Comparison of ENCODE assay signal across 1 cellular context in genomic region chr20:38298768-38299288, GRCh38.
A peak's percentile ranks its signal among the peaks of the same experiment; 100 is the strongest.
TF ChIP-seq lines count a peak whose summit lies in the region.

No MANE protein-coding gene starts in this region.

TF ChIP-seq in HepG2, 621 proteins besides CTCF, POLR2A, EP300 and RAD21:
- TF ChIP-seq HES4 (CRISPR knock-in tag; IDR thresholded peaks at IDR 0.05; ENCODE audit: borderline replicate concordance), result 0 out of 2 replicates have a peak, but pooled peaks have one; percentile 29
- TF ChIP-seq, protein P1, sequence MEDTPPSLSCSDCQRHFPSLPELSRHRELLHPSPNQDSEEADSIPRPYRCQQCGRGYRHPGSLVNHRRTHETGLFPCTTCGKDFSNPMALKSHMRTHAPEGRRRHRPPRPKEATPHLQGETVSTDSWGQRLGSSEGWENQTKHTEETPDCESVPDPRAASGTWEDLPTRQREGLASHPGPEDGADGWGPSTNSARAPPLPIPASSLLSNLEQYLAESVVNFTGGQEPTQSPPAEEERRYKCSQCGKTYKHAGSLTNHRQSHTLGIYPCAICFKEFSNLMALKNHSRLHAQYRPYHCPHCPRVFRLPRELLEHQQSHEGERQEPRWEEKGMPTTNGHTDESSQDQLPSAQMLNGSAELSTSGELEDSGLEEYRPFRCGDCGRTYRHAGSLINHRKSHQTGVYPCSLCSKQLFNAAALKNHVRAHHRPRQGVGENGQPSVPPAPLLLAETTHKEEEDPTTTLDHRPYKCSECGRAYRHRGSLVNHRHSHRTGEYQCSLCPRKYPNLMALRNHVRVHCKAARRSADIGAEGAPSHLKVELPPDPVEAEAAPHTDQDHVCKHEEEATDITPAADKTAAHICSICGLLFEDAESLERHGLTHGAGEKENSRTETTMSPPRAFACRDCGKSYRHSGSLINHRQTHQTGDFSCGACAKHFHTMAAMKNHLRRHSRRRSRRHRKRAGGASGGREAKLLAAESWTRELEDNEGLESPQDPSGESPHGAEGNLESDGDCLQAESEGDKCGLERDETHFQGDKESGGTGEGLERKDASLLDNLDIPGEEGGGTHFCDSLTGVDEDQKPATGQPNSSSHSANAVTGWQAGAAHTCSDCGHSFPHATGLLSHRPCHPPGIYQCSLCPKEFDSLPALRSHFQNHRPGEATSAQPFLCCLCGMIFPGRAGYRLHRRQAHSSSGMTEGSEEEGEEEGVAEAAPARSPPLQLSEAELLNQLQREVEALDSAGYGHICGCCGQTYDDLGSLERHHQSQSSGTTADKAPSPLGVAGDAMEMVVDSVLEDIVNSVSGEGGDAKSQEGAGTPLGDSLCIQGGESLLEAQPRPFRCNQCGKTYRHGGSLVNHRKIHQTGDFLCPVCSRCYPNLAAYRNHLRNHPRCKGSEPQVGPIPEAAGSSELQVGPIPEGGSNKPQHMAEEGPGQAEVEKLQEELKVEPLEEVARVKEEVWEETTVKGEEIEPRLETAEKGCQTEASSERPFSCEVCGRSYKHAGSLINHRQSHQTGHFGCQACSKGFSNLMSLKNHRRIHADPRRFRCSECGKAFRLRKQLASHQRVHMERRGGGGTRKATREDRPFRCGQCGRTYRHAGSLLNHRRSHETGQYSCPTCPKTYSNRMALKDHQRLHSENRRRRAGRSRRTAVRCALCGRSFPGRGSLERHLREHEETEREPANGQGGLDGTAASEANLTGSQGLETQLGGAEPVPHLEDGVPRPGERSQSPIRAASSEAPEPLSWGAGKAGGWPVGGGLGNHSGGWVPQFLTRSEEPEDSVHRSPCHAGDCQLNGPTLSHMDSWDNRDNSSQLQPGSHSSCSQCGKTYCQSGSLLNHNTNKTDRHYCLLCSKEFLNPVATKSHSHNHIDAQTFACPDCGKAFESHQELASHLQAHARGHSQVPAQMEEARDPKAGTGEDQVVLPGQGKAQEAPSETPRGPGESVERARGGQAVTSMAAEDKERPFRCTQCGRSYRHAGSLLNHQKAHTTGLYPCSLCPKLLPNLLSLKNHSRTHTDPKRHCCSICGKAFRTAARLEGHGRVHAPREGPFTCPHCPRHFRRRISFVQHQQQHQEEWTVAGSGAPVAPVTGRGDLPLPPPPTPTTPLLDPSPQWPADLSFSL (CRISPR knock-in tag; IDR thresholded peaks at IDR 0.05), result no peak
- TF ChIP-seq CEBPB (IDR thresholded peaks at IDR 0.05; ENCODE audit: borderline replicate concordance, low read depth, low read length), result 0 out of 2 replicates have a peak, but pooled peaks have one; percentile 11
- no peak for TF ChIP-seq ZNF747 (CRISPR knock-in tag; IDR thresholded peaks at IDR 0.05; ENCODE audit: borderline replicate concordance)
- no peak for TF ChIP-seq HDAC2 (CRISPR knock-in tag; IDR thresholded peaks at IDR 0.05)
- no peak for TF ChIP-seq ZNF567 (CRISPR knock-in tag; IDR thresholded peaks at IDR 0.05; ENCODE audit: borderline replicate concordance)
- TF ChIP-seq ZNF674 (CRISPR knock-in tag; IDR thresholded peaks at IDR 0.05; ENCODE audit: low read depth), result no peak
